ENCODE assay signal across 16 cellular contexts in genomic region chr16:23013484-23013883, GRCh38.
DNase-seq lines count a peak whose midpoint lies in the region; ATAC-seq, FAIRE-seq and TF ChIP-seq lines count a peak whose summit lies in the region.
"Had no signal": no experiment of that assay in that cellular context is flagged by ENCODE, and none has a peak within 500 bp of the region (broad histone marks: within the 10 kb centered on the region; RNA-seq: fewer than 3 reads in every experiment).

No MANE protein-coding gene starts in this region.

- no peak overlapping the region for H3K27ac ChIP-seq in RWPE2 (ENCODE audit: poor library complexity, severe bottlenecking)
- H3K27ac ChIP-seq: adrenal gland, uterus had no signal

- H3K27ac Mint-ChIP-seq in HFFc6 = no peak overlapping the region

- H3K36me3 ChIP-seq in RWPE2 (ENCODE audit: low read depth) = no peaks in the 10 kb centered on the region
- H3K36me3 ChIP-seq: adrenal gland, uterus had no signal

- TF ChIP-seq CTCF in D721Med (IDR thresholded peaks at IDR 0.05; ENCODE audit: insufficient read depth, missing control alignments) (peak; percentile 25), HFFc6 (IDR thresholded peaks at IDR 0.05) (peak; percentile 51; the same call in 1 of the 2 replicates), RWPE2 (IDR thresholded peaks at IDR 0.05; ENCODE audit: poor library complexity, severe bottlenecking) (peak; percentile 15)

- no peaks in the 10 kb centered on the region for H3K9me3 ChIP-seq in RWPE2 (ENCODE audit: severe bottlenecking)
- H3K9me3 ChIP-seq: adrenal gland, Caco-2, uterus had no signal

- no peak for FAIRE-seq in D721Med (lab: Jason Lieb, UNC)

- no peaks in the 10 kb centered on the region for H3K36me3 Mint-ChIP-seq in HFFc6 (ENCODE audit: low read depth)
- H3K36me3 Mint-ChIP-seq: naive B cell had no signal

- no peaks in the 10 kb centered on the region for H3K4me1 ChIP-seq in RWPE2 (ENCODE audit: insufficient read depth, poor library complexity, severe bottlenecking)
- H3K4me1 ChIP-seq: adrenal gland, Caco-2, uterus had no signal

- no peaks in the 10 kb centered on the region for H3K27me3 ChIP-seq in RWPE2 (ENCODE audit: insufficient read depth, poor library complexity, severe bottlenecking)
- H3K27me3 ChIP-seq: adrenal gland, uterus had no signal

- no peaks in the 10 kb centered on the region for H3K4me1 Mint-ChIP-seq in HFFc6 (ENCODE audit: low read depth)
- H3K4me1 Mint-ChIP-seq: naive B cell had no signal

- no peak overlapping the region for H3K4me3 Mint-ChIP-seq in HFFc6
- H3K4me3 Mint-ChIP-seq: naive B cell had no signal

- H3K4me3 ChIP-seq in RWPE2 (ENCODE audit: severe bottlenecking) = no peak overlapping the region
- H3K4me3 ChIP-seq: adrenal gland, smooth muscle cell, uterus had no signal

- ATAC-seq in RWPE2 (ENCODE audit: low read depth) (no peak), GM21390 (IDR thresholded peaks at IDR 0.05; ENCODE audit: unreplicated experiment) (no peak), GM18867 (IDR thresholded peaks at IDR 0.05; ENCODE audit: unreplicated experiment) (no peak)

- no peak for DNase-seq in D721Med (ENCODE audit: insufficient read length, low spot score)
- no peak for DNase-seq in HFFc6
- no peak for DNase-seq in RWPE2 (ENCODE audit: low spot score)
- peak; percentile 16 for DNase-seq in iPS DF 4.7 (ENCODE audit: extremely low read depth, low spot score)
- DNase-seq in UCSD-AML1 (lab: John Stamatoyannopoulos, UW; ENCODE audit: unreplicated experiment) = no peak
- DNase-seq in NCI-H1048 (lab: John Stamatoyannopoulos, UW) = no peak
- DNase-seq: adrenal gland; effector CD8-positive, alpha-beta T cell; naive B cell; NCI-H446 treated with DMSO at 0.1 percent for 48 hours; T-helper 1 cell; uterus had no signal

- H3K27me3 Mint-ChIP-seq in HFFc6 (ENCODE audit: insufficient read depth) = peaks cover 10% of the 10 kb centered on the region

- no peaks in the 10 kb centered on the region for H3K9me3 Mint-ChIP-seq in HFFc6
- H3K9me3 Mint-ChIP-seq: naive B cell had no signal
